18 cellular contexts compared by ENCODE assay signal in genomic region chr10:47159361-47160228, GRCh38.
A peak's percentile ranks its signal among the peaks of the same experiment; 100 is the strongest.
DNase-seq lines count a peak whose midpoint lies in the region; ATAC-seq, FAIRE-seq and TF ChIP-seq lines count a peak whose summit lies in the region.
"Had no signal": no experiment of that assay in that cellular context is flagged by ENCODE, and none has a peak within 500 bp of the region (broad histone marks: within the 10 kb centered on the region; RNA-seq: fewer than 3 reads in every experiment).

No MANE protein-coding gene starts in this region.

- H3K27me3 ChIP-seq in lower lobe of right lung (ENCODE audit: low read depth): no peaks in the 10 kb centered on the region
- H3K27me3 ChIP-seq in stomach: peaks cover 0 to under 1% (median 0%) of the 10 kb centered on the region in 3 donors
- H3K27me3 ChIP-seq in transverse colon: no peaks in the 10 kb centered on the region
- H3K27me3 ChIP-seq: MG63, Peyer's patch had no signal

- peaks cover 30% of the 10 kb centered on the region for H3K36me3 Mint-ChIP-seq in HFFc6 (ENCODE audit: low read depth)
- no peaks in the 10 kb centered on the region for H3K36me3 Mint-ChIP-seq in dendritic cell treated with granulocyte-macrophage colony-stimulating factor and Interleukin-4, amounts not matched to agents 40 ng/mL and 50 ng/mL, for 4 days (ENCODE audit: low read depth)

- H3K4me3 Mint-ChIP-seq in HFFc6: no peak overlapping the region
- H3K4me3 Mint-ChIP-seq in dendritic cell treated with granulocyte-macrophage colony-stimulating factor and Interleukin-4, amounts not matched to agents 40 ng/mL and 50 ng/mL, for 4 days: no peak overlapping the region

- H3K9me3 ChIP-seq in lower lobe of right lung: peaks cover 7% of the 10 kb centered on the region
- H3K9me3 ChIP-seq in stomach: peaks cover 6 to 14% (median 10%) of the 10 kb centered on the region in 4 donors
- H3K9me3 ChIP-seq in transverse colon: peaks cover 5 to 6% of the 10 kb centered on the region in 2 donors

- 63 to 78% (median 68%) methylated on average over 6 to 7 of the region's 7 CpGs for WGBS in stomach, 5 donors
- WGBS in transverse colon (ENCODE audit: low coverage in 1 of 2), 2 donors: 71 to 80% methylated on average over 1 to 7 of the region's 7 CpGs

- ATAC-seq in lower lobe of right lung (peak; percentile 42 to 66), HG03159 (IDR thresholded peaks at IDR 0.05; ENCODE audit: unreplicated experiment) (no peak)
- ATAC-seq: HCT116 had no signal

- H3K4me1 ChIP-seq in lower lobe of right lung (peaks cover 2% of the 10 kb centered on the region), stomach (peaks cover 0 to 11% (median 0%) of the 10 kb centered on the region in 4 donors), transverse colon (no peaks in the 10 kb centered on the region)
- H3K4me1 ChIP-seq: Peyer's patch had no signal

- H3K4me3 ChIP-seq in lower lobe of right lung (no peak overlapping the region), stomach (no peak overlapping the region), transverse colon (no peak overlapping the region)
- H3K4me3 ChIP-seq: BLaER1 treated with 17β-estradiol and CSF1 and Interleukin-3, amounts not matched to agents 10 nM and 100 nM; MG63; Peyer's patch had no signal

- TF ChIP-seq POLR2A in stomach (IDR thresholded peaks at IDR 0.05): no peak
- TF ChIP-seq POLR2A in transverse colon (IDR thresholded peaks at IDR 0.05): no peak

- peaks cover 21% of the 10 kb centered on the region for H3K9me3 Mint-ChIP-seq in HFFc6
- H3K9me3 Mint-ChIP-seq in dendritic cell treated with granulocyte-macrophage colony-stimulating factor and Interleukin-4, amounts not matched to agents 40 ng/mL and 50 ng/mL, for 4 days: peaks cover 26% of the 10 kb centered on the region

- in situ Hi-C loops in transverse colon (cut with MboI; ENCODE audit: low pct_ligation_motif_present in 1 of 4, low pct_unique_long_range_greater_than_20kb in 1 of 4, low sequenced_read_pairs in 3 of 4): no loop called here

- intact Hi-C loops in dendritic cell treated with granulocyte-macrophage colony-stimulating factor and Interleukin-4, amounts not matched to agents 40 ng/mL and 50 ng/mL, for 4 days (cut with micrococcal nuclease): no loop called here
- intact Hi-C loops in lower lobe of right lung (cut with DNase I) (no loop called here), stomach (cut with DNase I; ENCODE audit: low total_unique reads) (no loop called here), transverse colon (cut with DNase I; ENCODE audit: low total_unique reads) (no loop called here)

- TF ChIP-seq EP300 in stomach (IDR thresholded peaks at IDR 0.05): peak; percentile 51
- TF ChIP-seq EP300 in transverse colon (IDR thresholded peaks at IDR 0.05; ENCODE audit: low read depth): no peak

- H3K27ac ChIP-seq in lower lobe of right lung (no peak overlapping the region), stomach (peak overlapping the region in 1 of 5 donors; percentile 67), transverse colon (no peak overlapping the region)
- H3K27ac ChIP-seq: KMS-11, Peyer's patch had no signal

- peaks cover 43% of the 10 kb centered on the region for H3K4me1 Mint-ChIP-seq in HFFc6 (ENCODE audit: low read depth)
- H3K4me1 Mint-ChIP-seq in dendritic cell treated with granulocyte-macrophage colony-stimulating factor and Interleukin-4, amounts not matched to agents 40 ng/mL and 50 ng/mL, for 4 days (ENCODE audit: low read depth): peaks cover 35% of the 10 kb centered on the region

- H3K36me3 ChIP-seq in lower lobe of right lung (no peaks in the 10 kb centered on the region), stomach (no peaks in the 10 kb centered on the region), transverse colon (no peaks in the 10 kb centered on the region)
- H3K36me3 ChIP-seq: BLaER1 treated with 17β-estradiol and CSF1 and Interleukin-3, amounts not matched to agents 10 nM and 100 nM; MG63; Peyer's patch had no signal

- FAIRE-seq in frontal cortex (lab: Jason Lieb, UNC): no peak

- H3K27ac Mint-ChIP-seq in HFFc6: no peak overlapping the region
- H3K27ac Mint-ChIP-seq in dendritic cell treated with granulocyte-macrophage colony-stimulating factor and Interleukin-4, amounts not matched to agents 40 ng/mL and 50 ng/mL, for 4 days: peak overlapping the region; percentile 72

- TF ChIP-seq CTCF in HFFc6 (IDR thresholded peaks at IDR 0.05): no peak
- TF ChIP-seq CTCF in lower lobe of right lung (IDR thresholded peaks at IDR 0.05): no peak
- TF ChIP-seq CTCF in stomach (IDR thresholded peaks at IDR 0.05): no peak
- TF ChIP-seq CTCF in transverse colon (IDR thresholded peaks at IDR 0.05): no peak

- DNase-seq in HFFc6 (peak; percentile 27), lower lobe of right lung (no peak), stomach (no peak), NCI-H1436 (lab: John Stamatoyannopoulos, UW) (no peak), frontal cortex (ENCODE audit: low spot score in 2 of 2) (no peak), transverse colon (no peak)
- DNase-seq: MG63, NCI-H1105, NCI-H187, NCI-H446 treated with DMSO at 0.1 percent for 48 hours, NCI-H774, Peyer's patch, Right ventricle myocardium superior had no signal

- no peaks in the 10 kb centered on the region; the same call in none of the 2 replicates for H3K27me3 Mint-ChIP-seq in HFFc6 (ENCODE audit: insufficient read depth)
- peaks cover 7% of the 10 kb centered on the region for H3K27me3 Mint-ChIP-seq in dendritic cell treated with granulocyte-macrophage colony-stimulating factor and Interleukin-4, amounts not matched to agents 40 ng/mL and 50 ng/mL, for 4 days
